8 cellular contexts compared by ENCODE assay signal in the genomic region with DNA sequence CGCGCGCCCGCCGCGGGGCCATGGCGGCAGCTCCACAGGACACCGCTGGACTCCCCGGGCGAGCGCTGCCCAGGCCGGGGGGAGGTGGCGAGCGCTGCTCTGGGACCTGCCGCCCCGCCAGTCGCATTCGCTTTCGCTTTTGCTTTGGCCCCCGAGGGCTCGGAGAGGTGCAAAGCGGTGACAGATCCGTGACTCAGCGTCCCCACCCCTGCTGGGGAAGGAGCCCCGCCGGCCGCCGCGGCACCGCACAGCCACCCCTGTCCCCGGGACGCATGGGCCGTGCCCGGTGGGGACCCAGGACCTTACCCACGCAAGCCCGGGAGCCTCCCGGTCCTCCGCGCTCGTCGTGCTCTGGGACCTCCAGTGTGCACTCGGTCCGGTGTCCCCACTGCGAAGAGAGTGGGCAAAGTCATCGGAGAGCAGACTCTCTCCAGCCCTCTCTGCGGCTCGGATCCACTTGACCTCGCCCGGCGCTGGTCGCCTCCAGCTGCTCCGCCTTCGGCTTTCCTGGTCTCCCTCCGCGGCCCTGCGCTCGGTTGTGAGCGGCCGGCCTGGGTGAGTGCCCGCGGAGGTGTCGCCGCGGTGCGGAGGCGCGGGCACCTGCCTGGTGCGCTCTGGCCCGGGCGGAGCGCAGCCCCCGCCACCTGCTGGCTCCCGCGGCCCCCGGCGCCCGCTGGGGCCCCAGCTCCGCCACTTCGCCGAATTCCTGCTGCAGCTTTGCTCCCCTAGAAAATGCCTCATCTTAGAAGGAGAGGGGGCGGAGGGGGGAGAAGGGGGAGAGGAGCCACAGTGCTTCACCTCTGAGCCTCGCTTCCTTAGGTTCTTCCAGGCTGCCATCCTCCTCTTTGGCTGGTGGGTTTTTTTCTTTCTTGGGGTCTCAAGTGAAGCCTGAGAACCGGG. TPM values are rescaled to one million over a fixed set of nuclear protein-coding genes. Genes with fewer than 3 reads are reported as not detected.
DNase-seq lines count a peak whose midpoint lies in the region; ATAC-seq and TF ChIP-seq lines count a peak whose summit lies in the region.

A gene with protein sequence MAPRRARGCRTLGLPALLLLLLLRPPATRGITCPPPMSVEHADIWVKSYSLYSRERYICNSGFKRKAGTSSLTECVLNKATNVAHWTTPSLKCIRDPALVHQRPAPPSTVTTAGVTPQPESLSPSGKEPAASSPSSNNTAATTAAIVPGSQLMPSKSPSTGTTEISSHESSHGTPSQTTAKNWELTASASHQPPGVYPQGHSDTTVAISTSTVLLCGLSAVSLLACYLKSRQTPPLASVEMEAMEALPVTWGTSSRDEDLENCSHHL (minus strand): TSS at position 73 of the 900 bp plus-strand sequence. CDS start 51 bp downstream, at position 22.

- peaks cover 22 to 29% of the 10 kb centered on the region in 2 donors for H3K4me1 Mint-ChIP-seq in effector memory CD8-positive, alpha-beta T cell (ENCODE audit: low read depth in 2 of 2)
- H3K4me1 Mint-ChIP-seq in mesothelial cell of epicardium = peaks cover 8% of the 10 kb centered on the region

- peak; percentile 25 to 47 for DNase-seq in NCI-H2081 (lab: John Stamatoyannopoulos, UW)
- DNase-seq in NCI-H2081 treated with DMSO at 0.1 percent for 48 hours (lab: John Stamatoyannopoulos, UW) = no peak
- peak; percentile 4 for DNase-seq in NCI-H2196 treated with DMSO at 0.1 percent for 48 hours (lab: John Stamatoyannopoulos, UW; ENCODE audit: unreplicated experiment)
- peak; percentile 58 to 79 for DNase-seq in activated CD8-positive, alpha-beta memory T cell treated with anti-CD3 and anti-CD28 coated beads for 1 hour (ENCODE audit: extremely low read depth in 1 of 2, low read depth in 1 of 2)
- peak; percentile 76 to 79 (median 79) for DNase-seq in effector memory CD8-positive, alpha-beta T cell
- DNase-seq in mesothelial cell of epicardium (ENCODE audit: low spot score in 2 of 2, unreplicated experiment in 2 of 2) = peak in 1 of 2 experiments; percentile 57
- peak; percentile 83 to 87 for DNase-seq in stimulated activated CD8-positive, alpha-beta memory T cell treated with anti-CD3 and anti-CD28 coated beads, Interleukin-2, amount 100 ng/mL, for 48 hours (ENCODE audit: low read depth in 2 of 2)

- no peaks in the 10 kb centered on the region for H3K9me3 Mint-ChIP-seq in effector memory CD8-positive, alpha-beta T cell
- H3K9me3 Mint-ChIP-seq in mesothelial cell of epicardium = no peaks in the 10 kb centered on the region

- no peaks in the 10 kb centered on the region for H3K27me3 Mint-ChIP-seq in effector memory CD8-positive, alpha-beta T cell
- peaks cover 72% of the 10 kb centered on the region for H3K27me3 Mint-ChIP-seq in mesothelial cell of epicardium (ENCODE audit: low read depth)

- ATAC-seq in HG02798 (IDR thresholded peaks at IDR 0.05; ENCODE audit: poor library complexity, unreplicated experiment) = peak; percentile 66
- ATAC-seq in effector memory CD8-positive, alpha-beta T cell (replicated peaks) = peak; percentile 71

- H3K4me3 Mint-ChIP-seq in effector memory CD8-positive, alpha-beta T cell = peak within 1 kb of the TSS; percentile 92 to 97
- peak within 1 kb of the TSS; percentile 74 for H3K4me3 Mint-ChIP-seq in mesothelial cell of epicardium

- peaks cover 5% of the 10 kb centered on the region for H3K36me3 Mint-ChIP-seq in effector memory CD8-positive, alpha-beta T cell (ENCODE audit: insufficient read depth)
- H3K36me3 Mint-ChIP-seq in mesothelial cell of epicardium = no peaks in the 10 kb centered on the region

- no peak for TF ChIP-seq CTCF in mesothelial cell of epicardium (IDR thresholded peaks at IDR 0.05; ENCODE audit: unreplicated experiment)

- H3K27ac Mint-ChIP-seq in effector memory CD8-positive, alpha-beta T cell = peak within 1 kb of the TSS; percentile 94
- no peak within 1 kb of the TSS for H3K27ac Mint-ChIP-seq in mesothelial cell of epicardium

RNA-seq across cellular contexts. Expression of the gene that starts here (rescaled TPM):
- not detected in 3 replicates for total RNA-seq in mesothelial cell of epicardium
